ENCODE assay signal across 14 cellular contexts in the genomic region with DNA sequence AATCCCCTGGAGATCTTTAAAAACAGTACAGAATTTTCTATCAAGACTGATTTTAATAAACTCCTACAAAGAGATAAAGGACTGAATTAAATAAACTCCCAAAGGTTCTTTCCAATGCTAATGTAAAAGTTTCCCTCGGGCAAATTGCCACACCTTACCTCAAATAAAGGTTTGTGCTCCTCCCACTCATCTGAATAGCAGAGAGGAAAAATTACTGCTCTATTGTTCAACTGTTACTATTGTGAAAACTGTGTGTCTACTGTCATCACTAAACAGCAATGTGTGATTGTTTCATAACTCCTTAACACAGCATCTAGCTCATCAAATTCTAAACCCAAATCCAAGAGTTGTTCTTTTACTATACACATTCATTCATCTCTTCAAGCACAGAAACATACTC. TPM values are rescaled to one million over a fixed set of nuclear protein-coding genes. Genes with fewer than 3 reads are reported as not detected.
DNase-seq lines count a peak whose midpoint lies in the region; ATAC-seq lines count a peak whose summit lies in the region.
"Had no signal": no experiment of that assay in that cellular context is flagged by ENCODE, and none has a peak within 500 bp of the region (broad histone marks: within the 10 kb centered on the region; RNA-seq: fewer than 3 reads in every experiment).

No MANE protein-coding gene starts in this region.

- no peak overlapping the region for H3K27ac Mint-ChIP-seq in activated CD4-positive, alpha-beta T cell treated with anti-CD3 and anti-CD28 coated beads, Interleukin-2, amount 10 ng/mL, durations not matched to agents 24 days and 14 days
- peak overlapping the region; percentile 73 for H3K27ac Mint-ChIP-seq in stimulated activated naive B cell treated with anti-CD40 and anti-IgM and Interleukin-4, amounts not matched to agents 10 μg/mL and 1 μg/mL and 100 μg/mL, for 72 hours
- H3K27ac Mint-ChIP-seq: activated CD4-positive, alpha-beta T cell treated with anti-CD3 and anti-CD28 coated beads for 36 hours had no signal

- no peak for DNase-seq in activated CD4-positive, alpha-beta T cell treated with anti-CD3 and anti-CD28 coated beads, Interleukin-2, amount 10 ng/mL, durations not matched to agents 24 days and 14 days
- no peak for DNase-seq in activated CD4-positive, alpha-beta T cell treated with anti-CD3 and anti-CD28 coated beads, Interleukin-2, amount 50 U/mL, for 4 hours
- DNase-seq in NCI-H748 (lab: John Stamatoyannopoulos, UW; ENCODE audit: unreplicated experiment) (peak; percentile 30), dermis microvascular lymphatic vessel endothelial cell (ENCODE audit: low read depth in 2 of 2) (peak; percentile 50 to 55), HCEC 1CT (no peak), DMS79 (lab: John Stamatoyannopoulos, UW) (no peak)
- DNase-seq in stimulated activated naive B cell treated with anti-CD40 and anti-IgM and Interleukin-4, amounts not matched to agents 10 μg/mL and 1 μg/mL and 100 μg/mL, for 72 hours, result no peak
- no peak for DNase-seq in activated CD4-positive, alpha-beta T cell treated with anti-CD3 and anti-CD28 coated beads for 4 hours
- DNase-seq: activated CD4-positive, alpha-beta T cell treated with anti-CD3 and anti-CD28 coated beads for 36 hours; activated naive CD4-positive, alpha-beta T cell treated with Interleukin-2 at 50 U/mL for 16 hours; GDM1; lower lobe of right lung; NCI-H2171; pancreas had no signal

- peaks cover 16% of the 10 kb centered on the region for H3K36me3 Mint-ChIP-seq in activated CD4-positive, alpha-beta T cell treated with anti-CD3 and anti-CD28 coated beads, Interleukin-2, amount 10 ng/mL, durations not matched to agents 24 days and 14 days (ENCODE audit: low read depth)
- peaks cover 9 to 10% of the 10 kb centered on the region in 2 donors for H3K36me3 Mint-ChIP-seq in stimulated activated naive B cell treated with anti-CD40 and anti-IgM and Interleukin-4, amounts not matched to agents 10 μg/mL and 1 μg/mL and 100 μg/mL, for 72 hours

- intact Hi-C loops in activated CD4-positive, alpha-beta T cell treated with anti-CD3 and anti-CD28 coated beads, Interleukin-2, amount 10 ng/mL, durations not matched to agents 24 days and 14 days (cut with micrococcal nuclease), result loop anchor here (10.0 kb wide), 1 partner anchor 238 kb away; the partner anchor contains the start of genes SAMD15 and TMED8

- peak overlapping the region; percentile 31 for H3K4me3 Mint-ChIP-seq in activated CD4-positive, alpha-beta T cell treated with anti-CD3 and anti-CD28 coated beads, Interleukin-2, amount 10 ng/mL, durations not matched to agents 24 days and 14 days
- H3K4me3 Mint-ChIP-seq in stimulated activated naive B cell treated with anti-CD40 and anti-IgM and Interleukin-4, amounts not matched to agents 10 μg/mL and 1 μg/mL and 100 μg/mL, for 72 hours, result peak overlapping the region in 1 of 2 donors; percentile 32
- H3K4me3 Mint-ChIP-seq: activated CD4-positive, alpha-beta T cell treated with anti-CD3 and anti-CD28 coated beads for 36 hours had no signal

- H3K9me3 Mint-ChIP-seq in activated CD4-positive, alpha-beta T cell treated with anti-CD3 and anti-CD28 coated beads, Interleukin-2, amount 10 ng/mL, durations not matched to agents 24 days and 14 days, result no peaks in the 10 kb centered on the region
- H3K9me3 Mint-ChIP-seq in stimulated activated naive B cell treated with anti-CD40 and anti-IgM and Interleukin-4, amounts not matched to agents 10 μg/mL and 1 μg/mL and 100 μg/mL, for 72 hours, result peaks cover 0 to 2% of the 10 kb centered on the region in 2 donors

- no peak for ATAC-seq in stimulated activated naive B cell treated with anti-CD40 and anti-IgM and Interleukin-4, amounts not matched to agents 10 μg/mL and 1 μg/mL and 100 μg/mL, for 72 hours (replicated peaks)
- ATAC-seq: activated CD4-positive, alpha-beta T cell treated with anti-CD3 and anti-CD28 coated beads for 36 hours; lower lobe of right lung; pancreas had no signal

- no peaks in the 10 kb centered on the region for H3K27me3 Mint-ChIP-seq in activated CD4-positive, alpha-beta T cell treated with anti-CD3 and anti-CD28 coated beads, Interleukin-2, amount 10 ng/mL, durations not matched to agents 24 days and 14 days
- no peaks in the 10 kb centered on the region for H3K27me3 Mint-ChIP-seq in stimulated activated naive B cell treated with anti-CD40 and anti-IgM and Interleukin-4, amounts not matched to agents 10 μg/mL and 1 μg/mL and 100 μg/mL, for 72 hours
- H3K27me3 Mint-ChIP-seq: activated CD4-positive, alpha-beta T cell treated with anti-CD3 and anti-CD28 coated beads for 36 hours had no signal

- peaks cover 50% of the 10 kb centered on the region for H3K4me1 Mint-ChIP-seq in activated CD4-positive, alpha-beta T cell treated with anti-CD3 and anti-CD28 coated beads, Interleukin-2, amount 10 ng/mL, durations not matched to agents 24 days and 14 days
- peaks cover 16 to 46% of the 10 kb centered on the region in 2 donors for H3K4me1 Mint-ChIP-seq in stimulated activated naive B cell treated with anti-CD40 and anti-IgM and Interleukin-4, amounts not matched to agents 10 μg/mL and 1 μg/mL and 100 μg/mL, for 72 hours

RNA-seq across cellular contexts. Expression of gene SPTLC2, which starts 3.2 kb away (rescaled TPM):
- total RNA-seq in activated CD4-positive, alpha-beta T cell treated with anti-CD3 and anti-CD28 coated beads, Interleukin-2, amount 10 ng/mL, durations not matched to agents 24 days and 14 days, result 26.6 and 28.3 TPM in 2 replicates
- 60.2 and 68.7 TPM in 2 replicates for total RNA-seq in dermis microvascular lymphatic vessel endothelial cell

Comparison
In these comparisons a context has a peak if more than half of its experiments do, and no peak if none do; other contexts are left out.
1. DNase-seq: peak in NCI-H748 (single experiment) and dermis microvascular lymphatic vessel endothelial cell (2 of 2); none in activated CD4-positive, alpha-beta T cell treated with anti-CD3 and anti-CD28 coated beads, Interleukin-2, amount 10 ng/mL, durations not matched to agents 24 days and 14 days (single experiment), activated CD4-positive, alpha-beta T cell treated with anti-CD3 and anti-CD28 coated beads, Interleukin-2, amount 50 U/mL, for 4 hours (0 of 2), stimulated activated naive B cell treated with anti-CD40 and anti-IgM and Interleukin-4, amounts not matched to agents 10 μg/mL and 1 μg/mL and 100 μg/mL, for 72 hours (single experiment), HCEC 1CT (single experiment), DMS79 (single experiment) and activated CD4-positive, alpha-beta T cell treated with anti-CD3 and anti-CD28 coated beads for 4 hours (0 of 2).